Comparison of ENCODE assay signal across 10 cellular contexts in the genomic region with DNA sequence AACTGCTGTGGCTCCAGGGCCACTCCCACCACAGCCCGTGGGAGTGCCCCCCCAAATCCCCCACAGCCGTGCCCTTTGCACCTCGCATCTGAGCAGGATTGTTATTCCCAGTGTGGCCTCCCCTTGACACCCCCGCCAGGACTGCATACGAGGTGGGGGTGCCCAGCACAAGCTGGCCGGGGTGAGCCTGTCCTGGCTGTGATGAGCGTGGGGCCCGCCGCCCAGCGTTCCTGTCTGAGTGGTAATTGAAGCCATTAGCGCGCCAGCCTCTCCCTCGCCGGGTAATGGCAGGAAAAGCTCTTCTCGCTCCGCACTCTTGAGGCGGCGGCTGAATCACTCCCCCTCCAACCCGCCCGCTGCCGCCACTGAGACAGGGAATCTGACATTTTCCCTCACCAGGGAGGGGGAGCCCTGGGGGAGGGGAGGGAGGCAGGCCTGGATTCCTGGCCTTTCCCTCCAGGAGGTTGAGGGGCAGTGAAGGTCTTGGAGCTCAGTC. TPM values are rescaled to one million over a fixed set of nuclear protein-coding genes. Genes with fewer than 3 reads are reported as not detected.
DNase-seq lines count a peak whose midpoint lies in the region; ATAC-seq and TF ChIP-seq lines count a peak whose summit lies in the region.
"Had no signal": no experiment of that assay in that cellular context is flagged by ENCODE, and none has a peak within 500 bp of the region (broad histone marks: within the 10 kb centered on the region; RNA-seq: fewer than 3 reads in every experiment).

No MANE protein-coding gene starts in this region.

- H3K9ac ChIP-seq in fibroblast of lung (ENCODE audit: insufficient read depth, low read length), result no peak overlapping the region
- H3K9ac ChIP-seq: BLaER1 had no signal

- no peak overlapping the region for H3K4me2 ChIP-seq in fibroblast of lung (ENCODE audit: extremely low read depth, insufficient read depth, low read length)
- H3K4me2 ChIP-seq: BLaER1 had no signal

- TF ChIP-seq CTCF in AG10803 (conservative IDR thresholded peaks at IDR 0.05; ENCODE audit: low read length) (no peak), fibroblast of lung (conservative IDR thresholded peaks at IDR 0.05 in 1 of 2, IDR thresholded peaks at IDR 0.05 in 1 of 2; ENCODE audit: low read depth in 1 of 2, low read length in 2 of 2) (no peak)
- no peak for TF ChIP-seq CTCF in CD4-positive, alpha-beta T cell (IDR thresholded peaks at IDR 0.05)

- no peaks in the 10 kb centered on the region for H3K27me3 ChIP-seq in fibroblast of lung (ENCODE audit: control insufficient read depth, insufficient read depth, low read length)
- H3K27me3 ChIP-seq in CD4-positive, alpha-beta T cell (ENCODE audit: control insufficient read depth, insufficient read depth, low read length), result no peaks in the 10 kb centered on the region
- H3K27me3 ChIP-seq: BLaER1 had no signal

- no peak overlapping the region for H2AFZ ChIP-seq in fibroblast of lung (ENCODE audit: low read length)

- no peaks in the 10 kb centered on the region for H3K36me3 Mint-ChIP-seq in T-cell
- H3K36me3 Mint-ChIP-seq in CD4-positive, alpha-beta T cell (ENCODE audit: low read depth), result no peaks in the 10 kb centered on the region

- no peaks in the 10 kb centered on the region for H4K20me1 ChIP-seq in fibroblast of lung (ENCODE audit: control insufficient read depth, extremely low read depth, insufficient read depth, low read length)
- H4K20me1 ChIP-seq: BLaER1 had no signal

- CTCF ChIA-PET in T-cell (lab: Charles Lee), result interaction anchor here in 1 of 2 donors (0.6 kb wide), 1 partner anchor 511 kb away, joined by 9 read pairs; no protein-coding TSS in a partner anchor
- CTCF ChIA-PET in CD4-positive, alpha-beta T cell (lab: Charles Lee), result no interaction called here

- H3K4me3 ChIP-seq in AG10803 (ENCODE audit: low read length) (no peak overlapping the region; the same call in 1 of the 2 replicates), fibroblast of lung (replicated peaks in 1 of 4; ENCODE audit: control extremely low read depth in 1 of 4, insufficient read depth in 1 of 4, low read depth in 3 of 4, low read length in 4 of 4) (no peak overlapping the region)
- H3K4me3 ChIP-seq: BLaER1 had no signal

- H3K4me1 Mint-ChIP-seq in T-cell, result peaks cover 0 to 8% (median 8%) of the 10 kb centered on the region in 3 donors
- H3K4me1 Mint-ChIP-seq in CD4-positive, alpha-beta T cell (ENCODE audit: low read depth), result peaks cover 6% of the 10 kb centered on the region

- intact Hi-C loops in CD4-positive, alpha-beta T cell (cut with DNase I, micrococcal nuclease), result no loop called here

- peaks cover 10% of the 10 kb centered on the region for H3K36me3 ChIP-seq in fibroblast of lung (ENCODE audit: control insufficient read depth, insufficient read depth, low read length)

- H3K4me3 Mint-ChIP-seq in T-cell, result no peak overlapping the region
- no peak overlapping the region for H3K4me3 Mint-ChIP-seq in CD4-positive, alpha-beta T cell

- H3K79me2 ChIP-seq in fibroblast of lung (ENCODE audit: control insufficient read depth, insufficient read depth, low read length), result peaks cover 6% of the 10 kb centered on the region

- ATAC-seq in HG02571 (IDR thresholded peaks at IDR 0.05; ENCODE audit: unreplicated experiment) (no peak), T-cell (replicated peaks in 1 of 4) (no peak)
- no peak for ATAC-seq in CD4-positive, alpha-beta T cell (ENCODE audit: poor library complexity)

- H3K27ac Mint-ChIP-seq in T-cell, result no peak overlapping the region
- no peak overlapping the region for H3K27ac Mint-ChIP-seq in CD4-positive, alpha-beta T cell

- no peaks in the 10 kb centered on the region for H3K9me3 ChIP-seq in fibroblast of lung (ENCODE audit: control insufficient read depth, insufficient read depth, low read depth, low read length)
- no peaks in the 10 kb centered on the region for H3K9me3 ChIP-seq in CD4-positive, alpha-beta T cell (ENCODE audit: control insufficient read depth, low read length)
- H3K9me3 ChIP-seq: BLaER1 had no signal

- peaks cover 4% of the 10 kb centered on the region for H3K4me1 ChIP-seq in fibroblast of lung (ENCODE audit: control insufficient read depth, extremely low read depth, insufficient read depth, low read length)

- POLR2A ChIA-PET in T-cell (lab: Charles Lee), result interaction anchor here in 1 of 2 donors (0.7 kb wide), 1 partner anchor 30 kb away, joined by 5 read pairs; no protein-coding TSS in a partner anchor
- POLR2A ChIA-PET in CD4-positive, alpha-beta T cell (lab: Charles Lee), result no interaction called here

- H3K27me3 Mint-ChIP-seq in T-cell, result peaks cover 0 to 3% of the 10 kb centered on the region in 2 donors
- H3K27me3 Mint-ChIP-seq in CD4-positive, alpha-beta T cell, result peaks cover 6% of the 10 kb centered on the region

- no peaks in the 10 kb centered on the region for H3K9me3 Mint-ChIP-seq in T-cell
- no peaks in the 10 kb centered on the region for H3K9me3 Mint-ChIP-seq in CD4-positive, alpha-beta T cell

- H3K27ac ChIP-seq in fibroblast of lung (ENCODE audit: insufficient read depth, low read length), result no peak overlapping the region
- no peak overlapping the region for H3K27ac ChIP-seq in CD4-positive, alpha-beta T cell (ENCODE audit: low read depth, low read length)
- H3K27ac ChIP-seq: BLaER1 had no signal

- DNase-seq in AG10803 (ENCODE audit: low read depth) (peak; percentile 63), NCI-H2227 (lab: John Stamatoyannopoulos, UW; ENCODE audit: unreplicated experiment) (peak; percentile 95), fibroblast of lung (ENCODE audit: low read depth in 2 of 2) (peak; percentile 46 to 74), occipital lobe (lab: John Stamatoyannopoulos, UW) (peak; percentile 22), NCI-H226 (no peak), T-cell (no peak)
- DNase-seq in CD4-positive, alpha-beta T cell, result no peak
- DNase-seq: NCI-H345 had no signal

RNA-seq across cellular contexts. Expression of gene PTPRF, which starts 27.7 kb away (rescaled TPM):
- total RNA-seq in fibroblast of lung (23.9 and 45.2 TPM in 2 replicates), occipital lobe (37.6 TPM), T-cell (1 to 10 TPM in 3 of 5 donors, under 1 TPM in 2; 0.07 to 2.6 (median 1.9) TPM)
- 39.5 and 52.0 TPM in 2 replicates for polyA plus RNA-seq in fibroblast of lung
- 48.9 and 75.8 TPM in 2 replicates for polyA plus RNA-seq in fibroblast of lung (2012)
- polyA minus RNA-seq in fibroblast of lung (ENCODE audit: low replicate concordance), result 242 and 244 TPM in 2 replicates
- under 1 TPM; 0.14 TPM for total RNA-seq in CD4-positive, alpha-beta T cell

Comparison
In these comparisons a context has a peak if more than half of its experiments do, and no peak if none do; other contexts are left out.
1. DNase-seq: peak in AG10803 (single experiment), NCI-H2227 (single experiment), fibroblast of lung (2 of 2) and occipital lobe (single experiment); none in NCI-H226 (single experiment), T-cell (0 of 34) and CD4-positive, alpha-beta T cell (0 of 10).